Comparison of ENCODE assay signal across 9 cellular contexts in genomic region chr22:36325163-36326031, GRCh38.
DNase-seq lines count a peak whose midpoint lies in the region; ATAC-seq, FAIRE-seq and TF ChIP-seq lines count a peak whose summit lies in the region.
"Had no signal": no experiment of that assay in that cellular context is flagged by ENCODE, and none has a peak within 500 bp of the region (broad histone marks: within the 10 kb centered on the region; RNA-seq: fewer than 3 reads in every experiment).

No MANE protein-coding gene starts in this region.

- no peak overlapping the region for H3T11ph ChIP-seq in H9 (ENCODE audit: low read length)

- H3K36me3 ChIP-seq in keratinocyte (ENCODE audit: control insufficient read depth in 2 of 2, extremely low read depth in 1 of 2, insufficient read depth in 2 of 2, low read length in 2 of 2): peaks cover 52 to 92% of the 10 kb centered on the region in 2 experiments

- dilution Hi-C loops in keratinocyte (cut with MboI; ENCODE audit: extremely low pct_ligation_motif_present, low sequenced_read_pairs): no loop called here

- no peak overlapping the region for H2BK120ac ChIP-seq in H9 (ENCODE audit: low read depth, low read length, poor library complexity, severe bottlenecking)

- no peak overlapping the region for H3K4me2 ChIP-seq in H9 (ENCODE audit: insufficient read depth, insufficient read length, low read length)
- peak overlapping the region; percentile 65 for H3K4me2 ChIP-seq in keratinocyte (ENCODE audit: control insufficient read depth, extremely low read depth, insufficient read depth, low read depth, low read length)

- no peak overlapping the region for H3K14ac ChIP-seq in H9 (ENCODE audit: insufficient read depth, low read length)

- H3K18ac ChIP-seq in H9 (ENCODE audit: insufficient read length, low read depth, low read length): no peak overlapping the region

- no peaks in the 10 kb centered on the region for H3K79me1 ChIP-seq in H9 (ENCODE audit: insufficient read depth, low read depth, low read length, poor library complexity, severe bottlenecking)

- no peak for TF ChIP-seq CTCF in H9 (conservative IDR thresholded peaks at IDR 0.05)
- TF ChIP-seq CTCF in keratinocyte (optimal IDR thresholded peaks at IDR 0.05 in 1 of 3, IDR thresholded peaks at IDR 0.05 in 1 of 3, conservative IDR thresholded peaks at IDR 0.05 in 1 of 3; ENCODE audit: extremely low read depth in 1 of 3, insufficient read depth in 2 of 3, low read length in 3 of 3): no peak

- peaks cover 55 to 87% (median 76%) of the 10 kb centered on the region in 3 experiments for H3K36me3 Mint-ChIP-seq in H9 (ENCODE audit: insufficient read depth in 1 of 3, low read depth in 3 of 3)
- H3K36me3 Mint-ChIP-seq in stimulated activated naive B cell treated with anti-CD40 and anti-IgM and Interleukin-4, amounts not matched to agents 10 μg/mL and 1 μg/mL and 100 μg/mL, for 72 hours: peaks cover 60 to 66% of the 10 kb centered on the region in 2 donors

- no peak overlapping the region for H2BK12ac ChIP-seq in H9 (ENCODE audit: insufficient read length, low read depth, low read length)

- peaks cover 6% of the 10 kb centered on the region; the same call in 1 of the 2 replicates for H3K79me2 ChIP-seq in H9 (ENCODE audit: insufficient read depth, low read length)
- peaks cover 94% of the 10 kb centered on the region for H3K79me2 ChIP-seq in keratinocyte (ENCODE audit: control insufficient read depth, insufficient read depth, low read length)

- H3K27me3 Mint-ChIP-seq in H9 (ENCODE audit: low read depth): no peaks in the 10 kb centered on the region
- no peaks in the 10 kb centered on the region for H3K27me3 Mint-ChIP-seq in stimulated activated naive B cell treated with anti-CD40 and anti-IgM and Interleukin-4, amounts not matched to agents 10 μg/mL and 1 μg/mL and 100 μg/mL, for 72 hours

- no peak overlapping the region for H4K91ac ChIP-seq in H9 (ENCODE audit: insufficient read length, low read depth, low read length)

- H2AFZ ChIP-seq in H9 (ENCODE audit: low read length) (no peak overlapping the region), keratinocyte (ENCODE audit: control insufficient read depth, low read length) (no peak overlapping the region)

- H4K5ac ChIP-seq in H9 (ENCODE audit: insufficient read length, low read depth, low read length): no peak overlapping the region

- H4K20me1 ChIP-seq in H9 (ENCODE audit: control insufficient read depth, insufficient read depth, insufficient read length) (peaks cover 2% of the 10 kb centered on the region), keratinocyte (ENCODE audit: control insufficient read depth, extremely low read depth, insufficient read depth, low read length) (peaks cover 6% of the 10 kb centered on the region)

- no peak for ATAC-seq in stimulated activated naive B cell treated with anti-CD40 and anti-IgM and Interleukin-4, amounts not matched to agents 10 μg/mL and 1 μg/mL and 100 μg/mL, for 72 hours (replicated peaks)

- FAIRE-seq in keratinocyte (lab: Jason Lieb, UNC): peak; percentile 97

- in situ Hi-C loops in ACHN (cut with HindIII; ENCODE audit: low pct_ligation_motif_present, low pct_unique_long_range_greater_than_20kb, low sequenced_read_pairs): no loop called here

- H2BK15ac ChIP-seq in H9 (ENCODE audit: low read depth, low read length): no peak overlapping the region

- no peak overlapping the region; a peak in 1 of 5 replicates for H3K4me3 Mint-ChIP-seq in H9
- peak overlapping the region in 1 of 2 donors; percentile 14 for H3K4me3 Mint-ChIP-seq in stimulated activated naive B cell treated with anti-CD40 and anti-IgM and Interleukin-4, amounts not matched to agents 10 μg/mL and 1 μg/mL and 100 μg/mL, for 72 hours

- peaks cover 3% of the 10 kb centered on the region for H3K23me2 ChIP-seq in H9 (ENCODE audit: insufficient read length, low read depth, low read length, poor library complexity, severe bottlenecking)

- WGBS in H9 (ENCODE audit: extremely low coverage, insufficient read length, low lambda C conversion rate): no CpG with 5 or more reads among the region's 27 CpGs

- no peak overlapping the region for H3K4ac ChIP-seq in H9 (ENCODE audit: low read depth, low read length)

- no peaks in the 10 kb centered on the region for H3K9me3 Mint-ChIP-seq in H9
- no peaks in the 10 kb centered on the region for H3K9me3 Mint-ChIP-seq in stimulated activated naive B cell treated with anti-CD40 and anti-IgM and Interleukin-4, amounts not matched to agents 10 μg/mL and 1 μg/mL and 100 μg/mL, for 72 hours

- H3K4me1 Mint-ChIP-seq in H9: peaks cover 28 to 32% of the 10 kb centered on the region in 2 experiments
- H3K4me1 Mint-ChIP-seq in stimulated activated naive B cell treated with anti-CD40 and anti-IgM and Interleukin-4, amounts not matched to agents 10 μg/mL and 1 μg/mL and 100 μg/mL, for 72 hours: peaks cover 28 to 43% of the 10 kb centered on the region in 2 donors

- H2AK5ac ChIP-seq in H9 (ENCODE audit: insufficient read length, low read length): no peak overlapping the region

- no peak overlapping the region for H4K8ac ChIP-seq in H9 (replicated peaks; ENCODE audit: insufficient read length, low read depth, low read length)

- H3K9ac ChIP-seq in H9 (ENCODE audit: extremely low read depth, insufficient read length, low read length) (no peak overlapping the region), keratinocyte (ENCODE audit: control insufficient read depth, extremely low read depth, insufficient read depth, low read length) (peak overlapping the region; percentile 76)

- no peak for DNase-seq in H9
- no peak for DNase-seq in keratinocyte (ENCODE audit: low read depth, low spot score)
- DNase-seq in stimulated activated naive B cell treated with anti-CD40 and anti-IgM and Interleukin-4, amounts not matched to agents 10 μg/mL and 1 μg/mL and 100 μg/mL, for 72 hours: no peak
- no peak for DNase-seq in central memory CD4-positive, alpha-beta T cell
- no peak for DNase-seq in cortex of kidney (lab: John Stamatoyannopoulos, UW)
- DNase-seq in ACHN: no peak
- DNase-seq in MV-4-11 (lab: John Stamatoyannopoulos, UW): no peak
- DNase-seq: NCI-H2227 treated with DMSO at 0.1 percent for 48 hours had no signal

- no peak overlapping the region for H3K56ac ChIP-seq in H9 (ENCODE audit: insufficient read length, low read depth, low read length)

- H3K9me3 ChIP-seq in H9 (ENCODE audit: control insufficient read depth, low read depth, low read length) (no peaks in the 10 kb centered on the region), keratinocyte (ENCODE audit: control insufficient read depth, low read depth, low read length) (no peaks in the 10 kb centered on the region)

- H3K23ac ChIP-seq in H9 (ENCODE audit: insufficient read length, low read depth, low read length): no peak overlapping the region

- H3K27me3 ChIP-seq in H9 (ENCODE audit: insufficient read depth, low read length): no peaks in the 10 kb centered on the region
- H3K27me3 ChIP-seq in keratinocyte (ENCODE audit: control insufficient read depth, extremely low read depth, insufficient read depth, low read length): no peaks in the 10 kb centered on the region

- H3K27ac ChIP-seq in H9 (ENCODE audit: insufficient read length, low read depth, low read length): no peak overlapping the region
- H3K27ac ChIP-seq in angular gyrus (ENCODE audit: low read depth, low read length): peak overlapping the region; percentile 66
- peak overlapping the region; percentile 92 for H3K27ac ChIP-seq in keratinocyte (ENCODE audit: control insufficient read depth, insufficient read depth, low read length)

- H3K4me1 ChIP-seq in H9 (ENCODE audit: insufficient read depth, low read length): peaks cover 12% of the 10 kb centered on the region; the same call in 1 of the 2 replicates
- H3K4me1 ChIP-seq in keratinocyte (ENCODE audit: control insufficient read depth, extremely low read depth, insufficient read depth, low read length): peaks cover 68% of the 10 kb centered on the region

- H2BK5ac ChIP-seq in H9 (ENCODE audit: insufficient read length, low read length): no peak overlapping the region

- H2BK20ac ChIP-seq in H9 (ENCODE audit: low read depth, low read length, poor library complexity, severe bottlenecking): no peak overlapping the region

- peak overlapping the region in 1 of 3 experiments; percentile 26 for H3K4me3 ChIP-seq in keratinocyte (ENCODE audit: control insufficient read depth in 2 of 3, extremely low read depth in 1 of 3, insufficient read depth in 2 of 3, low read depth in 1 of 3, low read length in 3 of 3)

- peak overlapping the region; percentile 59 to 90 (median 73); a peak in 6 of 7 replicates for H3K27ac Mint-ChIP-seq in H9
- H3K27ac Mint-ChIP-seq in stimulated activated naive B cell treated with anti-CD40 and anti-IgM and Interleukin-4, amounts not matched to agents 10 μg/mL and 1 μg/mL and 100 μg/mL, for 72 hours: peak overlapping the region; percentile 83

- peaks cover 2% of the 10 kb centered on the region for H3K9me1 ChIP-seq in keratinocyte (ENCODE audit: control insufficient read depth, extremely low read depth, insufficient read depth, low read length)
